25 cellular contexts compared by ENCODE assay signal in genomic region chr1:19817160-19817559, GRCh38. TPM values are rescaled to one million over a fixed set of nuclear protein-coding genes. Genes with fewer than 3 reads are reported as not detected.
"Had no signal": no experiment of that assay in that cellular context is flagged by ENCODE, and none has a peak within 500 bp of the region (broad histone marks: within the 10 kb centered on the region; RNA-seq: fewer than 3 reads in every experiment).

No MANE protein-coding gene starts in this region.

- H3K9me3 Mint-ChIP-seq: activated naive CD8-positive, alpha-beta T cell treated with anti-CD3 and anti-CD28 coated beads for 36 hours; endodermal cell; natural killer cell; stimulated activated effector memory CD8-positive, alpha-beta T cell treated with anti-CD3 and anti-CD28 coated beads, Interleukin-12 subunit alpha, Interleukin-12 subunit beta, amount 100 ng/mL, for 72 hours; stimulated activated naive CD8-positive, alpha-beta T cell treated with anti-CD3 and anti-CD28 coated beads, Interleukin-15, amount 100 ng/mL, for 72 hours; T-cell had no signal

- DNase-seq: activated CD8-positive, alpha-beta memory T cell treated with anti-CD3 and anti-CD28 coated beads, Interleukin-2, amount 50 U/mL, for 4 hours; activated naive CD4-positive, alpha-beta T cell treated with Interleukin-2 at 50 U/mL for 16 hours; activated naive CD8-positive, alpha-beta T cell treated with anti-CD3 and anti-CD28 coated beads for 36 hours; activated T-cell treated with anti-CD3 and anti-CD28 coated beads, Interleukin-2, amount 50 U/mL, for 48 hours; endodermal cell; esophagus squamous epithelium; gastrocnemius medialis; hypothalamus; kidney glomerular epithelial cell; left ventricle myocardium inferior; natural killer cell; right lobe of liver; stimulated activated CD4-positive, alpha-beta T cell treated with anti-CD3 and anti-CD28 coated beads, Interleukin-2, amount 100 ng/mL, for 24 hours; stimulated activated naive CD8-positive, alpha-beta T cell treated with anti-CD3 and anti-CD28 coated beads, Interleukin-15, amount 100 ng/mL, for 72 hours; T-cell; tibial artery had no signal

- FAIRE-seq: astrocyte, TTC549 had no signal

- H2AFZ ChIP-seq: parathyroid adenoma had no signal

- H3K36me3 ChIP-seq: breast epithelium, esophagus squamous epithelium, gastrocnemius medialis, left ventricle myocardium inferior, right lobe of liver, tibial artery had no signal

- H3K9me3 ChIP-seq: breast epithelium, esophagus squamous epithelium, gastrocnemius medialis, left ventricle myocardium inferior, right lobe of liver, tibial artery had no signal

- H3K9ac ChIP-seq: parathyroid adenoma had no signal

- H3K27ac ChIP-seq: coronary artery, esophagus squamous epithelium, gastrocnemius medialis, left ventricle myocardium inferior, parathyroid adenoma, skin epidermis, tibial artery had no signal

- H3K36me3 Mint-ChIP-seq: activated naive CD8-positive, alpha-beta T cell treated with anti-CD3 and anti-CD28 coated beads for 36 hours; natural killer cell; stimulated activated effector memory CD8-positive, alpha-beta T cell treated with anti-CD3 and anti-CD28 coated beads, Interleukin-12 subunit alpha, Interleukin-12 subunit beta, amount 100 ng/mL, for 72 hours; T-cell had no signal

- H3K4me3 Mint-ChIP-seq: activated naive CD8-positive, alpha-beta T cell treated with anti-CD3 and anti-CD28 coated beads for 36 hours; natural killer cell; stimulated activated effector memory CD8-positive, alpha-beta T cell treated with anti-CD3 and anti-CD28 coated beads, Interleukin-12 subunit alpha, Interleukin-12 subunit beta, amount 100 ng/mL, for 72 hours; stimulated activated naive CD8-positive, alpha-beta T cell treated with anti-CD3 and anti-CD28 coated beads, Interleukin-15, amount 100 ng/mL, for 72 hours; T-cell had no signal

- H3K4me1 ChIP-seq: left ventricle myocardium inferior, parathyroid adenoma had no signal

- H3K27ac Mint-ChIP-seq: activated naive CD8-positive, alpha-beta T cell treated with anti-CD3 and anti-CD28 coated beads for 36 hours; natural killer cell; stimulated activated effector memory CD8-positive, alpha-beta T cell treated with anti-CD3 and anti-CD28 coated beads, Interleukin-12 subunit alpha, Interleukin-12 subunit beta, amount 100 ng/mL, for 72 hours; stimulated activated naive CD8-positive, alpha-beta T cell treated with anti-CD3 and anti-CD28 coated beads, Interleukin-15, amount 100 ng/mL, for 72 hours; T-cell had no signal

- H3K79me2 ChIP-seq: parathyroid adenoma had no signal

- H3K4me1 Mint-ChIP-seq: activated naive CD8-positive, alpha-beta T cell treated with anti-CD3 and anti-CD28 coated beads for 36 hours; natural killer cell; stimulated activated effector memory CD8-positive, alpha-beta T cell treated with anti-CD3 and anti-CD28 coated beads, Interleukin-12 subunit alpha, Interleukin-12 subunit beta, amount 100 ng/mL, for 72 hours; stimulated activated naive CD8-positive, alpha-beta T cell treated with anti-CD3 and anti-CD28 coated beads, Interleukin-15, amount 100 ng/mL, for 72 hours; T-cell had no signal

- H3K4me3 ChIP-seq: breast epithelium, coronary artery, esophagus squamous epithelium, gastrocnemius medialis, left ventricle myocardium inferior, right lobe of liver, skin epidermis, tibial artery had no signal

- H3K27me3 Mint-ChIP-seq: stimulated activated naive CD8-positive, alpha-beta T cell treated with anti-CD3 and anti-CD28 coated beads, Interleukin-15, amount 100 ng/mL, for 72 hours had no signal

- H3K27me3 ChIP-seq: breast epithelium, right lobe of liver, tibial artery had no signal

- ATAC-seq: gastrocnemius medialis; natural killer cell; right lobe of liver; stimulated activated effector memory CD8-positive, alpha-beta T cell treated with anti-CD3 and anti-CD28 coated beads, Interleukin-12 subunit alpha, Interleukin-12 subunit beta, amount 100 ng/mL, for 72 hours; stimulated activated naive CD8-positive, alpha-beta T cell treated with anti-CD3 and anti-CD28 coated beads, Interleukin-15, amount 100 ng/mL, for 72 hours; T-cell had no signal

RNA-seq across cellular contexts. Expression of gene RNF186, which starts 2.1 kb away (rescaled TPM):
- total RNA-seq: activated naive CD8-positive, alpha-beta T cell treated with anti-CD3 and anti-CD28 coated beads for 36 hours; astrocyte; endodermal cell; esophagus squamous epithelium; left ventricle myocardium inferior; lung microvascular endothelial cell; natural killer cell; T-cell; urinary bladder had no signal
- polyA plus RNA-seq: urinary bladder had no signal
